ENCODE assay signal across 8 cellular contexts in the genomic region with DNA sequence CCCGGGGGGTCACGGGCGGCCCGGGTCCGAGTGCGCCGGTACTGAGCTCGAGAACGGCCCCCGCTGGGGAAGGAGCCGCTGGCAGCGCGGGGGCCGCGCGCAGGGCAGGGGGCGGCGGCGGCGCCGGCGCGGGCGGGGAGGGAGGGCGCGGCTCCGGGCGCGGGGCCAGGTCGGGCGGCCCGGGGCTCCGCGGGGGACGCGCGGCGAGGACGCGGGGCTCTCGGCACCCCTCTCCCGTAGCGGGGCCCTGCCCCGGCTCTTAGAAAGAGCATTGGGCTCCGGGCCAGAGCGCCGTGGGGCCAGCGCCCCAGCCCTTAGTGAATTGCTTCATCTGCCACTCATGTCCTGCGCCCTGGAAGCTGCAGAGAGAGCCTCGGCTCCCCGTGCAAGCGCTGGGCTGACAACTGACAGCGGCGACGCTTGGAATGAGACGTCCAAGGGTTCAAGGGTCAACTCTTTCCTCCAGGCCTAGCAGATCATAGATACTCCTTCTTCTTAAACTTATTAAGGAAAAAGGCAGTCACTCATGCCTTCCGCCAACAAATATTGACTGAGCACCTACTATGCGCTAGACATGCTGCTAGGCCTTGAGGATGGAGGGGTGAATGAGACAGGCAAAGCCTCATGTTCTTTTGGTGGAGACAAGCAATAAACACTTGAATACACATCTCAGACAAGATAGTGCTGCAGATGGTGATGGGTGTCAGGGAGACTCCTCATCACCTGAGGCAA.
DNase-seq lines count a peak whose midpoint lies in the region; ATAC-seq and TF ChIP-seq lines count a peak whose summit lies in the region.

No MANE protein-coding gene starts in this region.

- no peaks in the 10 kb centered on the region for H3K4me1 Mint-ChIP-seq in activated CD8-positive, alpha-beta T cell treated with anti-CD3 and anti-CD28 coated beads, Interleukin-2, amount 10 ng/mL, durations not matched to agents 7 days and 5 days (ENCODE audit: low read depth)
- H3K4me1 Mint-ChIP-seq in activated CD8-positive, alpha-beta T cell treated with anti-CD3 and anti-CD28 coated beads for 36 hours (ENCODE audit: low read depth) = peaks cover 5% of the 10 kb centered on the region
- H3K4me1 Mint-ChIP-seq in memory B cell = peaks cover 15% of the 10 kb centered on the region

- TF ChIP-seq CTCF in activated CD8-positive, alpha-beta T cell treated with anti-CD3 and anti-CD28 coated beads for 36 hours (IDR thresholded peaks at IDR 0.05) = no peak
- TF ChIP-seq CTCF in Panc1 (IDR thresholded peaks at IDR 0.05) (no peak), tibial artery (IDR thresholded peaks at IDR 0.05) (no peak)

- H3K27me3 Mint-ChIP-seq in activated CD8-positive, alpha-beta T cell treated with anti-CD3 and anti-CD28 coated beads, Interleukin-2, amount 10 ng/mL, durations not matched to agents 7 days and 5 days (ENCODE audit: low read depth) = peaks cover 50% of the 10 kb centered on the region
- peaks cover 37% of the 10 kb centered on the region for H3K27me3 Mint-ChIP-seq in activated CD8-positive, alpha-beta T cell treated with anti-CD3 and anti-CD28 coated beads for 36 hours
- peaks cover 7% of the 10 kb centered on the region for H3K27me3 Mint-ChIP-seq in memory B cell

- no peaks in the 10 kb centered on the region for H3K9me3 Mint-ChIP-seq in activated CD8-positive, alpha-beta T cell treated with anti-CD3 and anti-CD28 coated beads, Interleukin-2, amount 10 ng/mL, durations not matched to agents 7 days and 5 days (ENCODE audit: insufficient read depth)
- H3K9me3 Mint-ChIP-seq in activated CD8-positive, alpha-beta T cell treated with anti-CD3 and anti-CD28 coated beads for 36 hours = no peaks in the 10 kb centered on the region
- H3K9me3 Mint-ChIP-seq in memory B cell = no peaks in the 10 kb centered on the region

- H3K27ac Mint-ChIP-seq in activated CD8-positive, alpha-beta T cell treated with anti-CD3 and anti-CD28 coated beads, Interleukin-2, amount 10 ng/mL, durations not matched to agents 7 days and 5 days = no peak overlapping the region
- H3K27ac Mint-ChIP-seq in activated CD8-positive, alpha-beta T cell treated with anti-CD3 and anti-CD28 coated beads for 36 hours = no peak overlapping the region
- no peak overlapping the region for H3K27ac Mint-ChIP-seq in memory B cell

- in situ Hi-C loops in Panc1 (cut with HindIII; ENCODE audit: low pct_unique_long_range_greater_than_20kb, low sequenced_read_pairs) = no loop called here

- no peaks in the 10 kb centered on the region for H3K36me3 ChIP-seq in Panc1 (ENCODE audit: control insufficient read depth, insufficient read depth, low read length)
- H3K36me3 ChIP-seq in tibial artery = no peaks in the 10 kb centered on the region

- no peaks in the 10 kb centered on the region for H3K36me3 Mint-ChIP-seq in activated CD8-positive, alpha-beta T cell treated with anti-CD3 and anti-CD28 coated beads, Interleukin-2, amount 10 ng/mL, durations not matched to agents 7 days and 5 days (ENCODE audit: low read depth)
- no peaks in the 10 kb centered on the region for H3K36me3 Mint-ChIP-seq in activated CD8-positive, alpha-beta T cell treated with anti-CD3 and anti-CD28 coated beads for 36 hours (ENCODE audit: low read depth)
- no peaks in the 10 kb centered on the region for H3K36me3 Mint-ChIP-seq in memory B cell

- POLR2A ChIA-PET in activated CD8-positive, alpha-beta T cell treated with anti-CD3 and anti-CD28 coated beads, Interleukin-2, amount 10 ng/mL, durations not matched to agents 7 days and 5 days (lab: Charles Lee) = no interaction called here
- POLR2A ChIA-PET in activated CD8-positive, alpha-beta T cell treated with anti-CD3 and anti-CD28 coated beads for 36 hours (lab: Charles Lee) = no interaction called here
- POLR2A ChIA-PET in Panc1 (lab: Charles Lee) = no interaction called here

- H3K9me3 ChIP-seq in Panc1 (ENCODE audit: control insufficient read depth, insufficient read depth, low read depth, low read length) = no peaks in the 10 kb centered on the region
- H3K9me3 ChIP-seq in tibial artery = no peaks in the 10 kb centered on the region

- ATAC-seq in activated CD8-positive, alpha-beta T cell treated with anti-CD3 and anti-CD28 coated beads, Interleukin-2, amount 10 ng/mL, durations not matched to agents 7 days and 5 days = peak; percentile 28
- no peak for ATAC-seq in activated CD8-positive, alpha-beta T cell treated with anti-CD3 and anti-CD28 coated beads for 36 hours
- peak; percentile 73 for ATAC-seq in Panc1
- peak; percentile 42 for ATAC-seq in memory B cell (ENCODE audit: low read depth)
- ATAC-seq in GM21723 (IDR thresholded peaks at IDR 0.05; ENCODE audit: unreplicated experiment) = no peak

- H3K27ac ChIP-seq in Panc1 (ENCODE audit: low read length) (peak overlapping the region; percentile 76), tibial artery (peak overlapping the region; percentile 91 to 92)

- DNase-seq in activated CD8-positive, alpha-beta T cell treated with anti-CD3 and anti-CD28 coated beads, Interleukin-2, amount 10 ng/mL, durations not matched to agents 7 days and 5 days = no peak
- no peak for DNase-seq in activated CD8-positive, alpha-beta T cell treated with anti-CD3 and anti-CD28 coated beads for 36 hours
- DNase-seq in Panc1 (ENCODE audit: low read depth, low spot score) (no peak), epidermal melanocyte (ENCODE audit: insufficient read length, low spot score) (peak; percentile 59), memory B cell (ENCODE audit: low spot score in 2 of 2) (no peak), tibial artery (peak; percentile 90 to 94)
- no peak for DNase-seq in activated CD4-positive, alpha-beta T cell treated with anti-CD3 and anti-CD28 coated beads for 4 hours

- TSS peak; percentile 62 for BruUV-seq in Panc1 (replicated peaks; lab: Mats Ljungman, UMichigan)

- H3K27me3 ChIP-seq in Panc1 (ENCODE audit: control insufficient read depth, insufficient read depth, low read length) = no peaks in the 10 kb centered on the region
- no peaks in the 10 kb centered on the region for H3K27me3 ChIP-seq in tibial artery

- H3K4me3 Mint-ChIP-seq in activated CD8-positive, alpha-beta T cell treated with anti-CD3 and anti-CD28 coated beads, Interleukin-2, amount 10 ng/mL, durations not matched to agents 7 days and 5 days = no peak overlapping the region
- no peak overlapping the region for H3K4me3 Mint-ChIP-seq in activated CD8-positive, alpha-beta T cell treated with anti-CD3 and anti-CD28 coated beads for 36 hours
- H3K4me3 Mint-ChIP-seq in memory B cell = peak overlapping the region; percentile 56

- intact Hi-C loops in activated CD8-positive, alpha-beta T cell treated with anti-CD3 and anti-CD28 coated beads for 36 hours (cut with micrococcal nuclease) = no loop called here
- intact Hi-C loops in Panc1 (cut with micrococcal nuclease; ENCODE audit: unreplicated experiment) = no loop called here
- intact Hi-C loops in tibial artery (cut with DNase I; ENCODE audit: low total_unique reads) = no loop called here

- CTCF ChIA-PET in activated CD8-positive, alpha-beta T cell treated with anti-CD3 and anti-CD28 coated beads, Interleukin-2, amount 10 ng/mL, durations not matched to agents 7 days and 5 days (lab: Charles Lee) = no interaction called here
- CTCF ChIA-PET in activated CD8-positive, alpha-beta T cell treated with anti-CD3 and anti-CD28 coated beads for 36 hours (lab: Charles Lee) = interaction anchor here (0.8 to 1.2 kb wide), 2 partner anchors 9 to 239 kb away, joined by 3 to 5 read pairs; no protein-coding TSS in a partner anchor
- CTCF ChIA-PET in Panc1 (lab: Charles Lee) = no interaction called here

- H3K4me3 ChIP-seq in Panc1 (ENCODE audit: low read depth in 2 of 2, low read length in 2 of 2) = peak overlapping the region; percentile 45 to 54
- H3K4me3 ChIP-seq in tibial artery = peak overlapping the region; percentile 45 to 56

- H3K4me1 ChIP-seq in Panc1 (ENCODE audit: control insufficient read depth, insufficient read depth, low read length) (peaks cover 36% of the 10 kb centered on the region), tibial artery (peaks cover 0 to 51% (median 41%) of the 10 kb centered on the region in 4 donors)

Comparison
In these comparisons a context has a peak if more than half of its experiments do, and no peak if none do; other contexts are left out.
1. ATAC-seq: peak in activated CD8-positive, alpha-beta T cell treated with anti-CD3 and anti-CD28 coated beads, Interleukin-2, amount 10 ng/mL, durations not matched to agents 7 days and 5 days (single experiment), Panc1 (single experiment) and memory B cell (single experiment); none in activated CD8-positive, alpha-beta T cell treated with anti-CD3 and anti-CD28 coated beads for 36 hours (single experiment) and GM21723 (single experiment).
2. DNase-seq: peak in epidermal melanocyte (single experiment) and tibial artery (2 of 2); none in activated CD8-positive, alpha-beta T cell treated with anti-CD3 and anti-CD28 coated beads, Interleukin-2, amount 10 ng/mL, durations not matched to agents 7 days and 5 days (single experiment), activated CD8-positive, alpha-beta T cell treated with anti-CD3 and anti-CD28 coated beads for 36 hours (single experiment), Panc1 (single experiment), memory B cell (0 of 2) and activated CD4-positive, alpha-beta T cell treated with anti-CD3 and anti-CD28 coated beads for 4 hours (0 of 2).